20 cellular contexts compared by ENCODE assay signal in the genomic region with DNA sequence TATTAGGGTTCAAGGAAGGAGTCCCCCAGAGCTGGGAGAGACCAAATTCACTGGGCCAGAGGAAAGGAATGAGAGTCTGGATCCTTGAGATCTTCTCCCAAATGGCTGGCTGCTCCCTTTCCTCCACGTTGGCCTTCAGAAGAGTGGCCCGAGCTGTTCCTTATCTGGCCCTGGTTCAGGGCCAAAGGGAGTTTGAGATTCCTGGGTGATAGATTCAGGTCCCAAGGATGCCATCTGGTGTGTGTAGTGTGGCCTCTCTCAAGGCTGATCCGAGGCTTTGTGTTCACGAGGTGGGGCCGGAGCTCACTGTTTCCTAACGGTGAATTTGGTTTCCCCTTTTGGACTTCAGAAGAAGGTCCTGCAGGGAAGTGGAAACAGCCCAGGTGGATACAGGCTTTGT. TPM values are rescaled to one million over a fixed set of nuclear protein-coding genes. Genes with fewer than 3 reads are reported as not detected.
DNase-seq lines count a peak whose midpoint lies in the region; ATAC-seq and TF ChIP-seq lines count a peak whose summit lies in the region.
"Had no signal": no experiment of that assay in that cellular context is flagged by ENCODE, and none has a peak within 500 bp of the region (broad histone marks: within the 10 kb centered on the region; RNA-seq: fewer than 3 reads in every experiment).

No MANE protein-coding gene starts in this region.

- no peak overlapping the region for H3K4me3 ChIP-seq in BLaER1 treated with 17β-estradiol and CSF1 and Interleukin-3, amounts not matched to agents 10 nM and 100 nM
- H3K4me3 ChIP-seq in Caco-2 (ENCODE audit: low read depth, low read length) (no peak overlapping the region), osteoblast (ENCODE audit: insufficient read depth, low read length) (no peak overlapping the region), heart left ventricle (no peak overlapping the region)

- no peaks in the 10 kb centered on the region; a peak in 1 of 22 replicates for H4K20me1 ChIP-seq in BLaER1 treated with 17β-estradiol and CSF1 and Interleukin-3, amounts not matched to agents 10 nM and 100 nM
- H4K20me1 ChIP-seq in osteoblast (ENCODE audit: insufficient read depth, low read length), result no peaks in the 10 kb centered on the region

- POLR2A ChIA-PET in Caco-2 (lab: Charles Lee), result no interaction called here

- peak overlapping the region; percentile 55 for H3K27ac Mint-ChIP-seq in Caco-2 (ENCODE audit: unreplicated experiment)
- H3K27ac Mint-ChIP-seq: CD4-positive, alpha-beta T cell had no signal

- no peak overlapping the region for H3K4me3 Mint-ChIP-seq in Caco-2 (ENCODE audit: unreplicated experiment)
- no peak overlapping the region for H3K4me3 Mint-ChIP-seq in activated T-cell treated with anti-CD3 and anti-CD28 coated beads, Interleukin-2, amount 50 U/mL, for 4 hours
- H3K4me3 Mint-ChIP-seq: CD4-positive, alpha-beta T cell; H9; IgD-negative memory B cell had no signal

- CTCF ChIA-PET in Caco-2 (lab: Charles Lee), result interaction anchor here (0.8 kb wide), 1 partner anchor 102 kb away, joined by 3 read pairs; no protein-coding TSS in a partner anchor

- no peaks in the 10 kb centered on the region; a peak in 1 of 22 replicates for H3K9me3 ChIP-seq in BLaER1 treated with 17β-estradiol and CSF1 and Interleukin-3, amounts not matched to agents 10 nM and 100 nM (replicated peaks in 1 of 11)
- no peaks in the 10 kb centered on the region for H3K9me3 ChIP-seq in Caco-2
- H3K9me3 ChIP-seq in osteoblast (ENCODE audit: low read depth, low read length), result no peaks in the 10 kb centered on the region
- no peaks in the 10 kb centered on the region for H3K9me3 ChIP-seq in heart left ventricle
- H3K9me3 ChIP-seq: BE2C had no signal

- no peaks in the 10 kb centered on the region for H3K9me3 Mint-ChIP-seq in Caco-2 (ENCODE audit: unreplicated experiment)
- no peaks in the 10 kb centered on the region for H3K9me3 Mint-ChIP-seq in activated T-cell treated with anti-CD3 and anti-CD28 coated beads, Interleukin-2, amount 50 U/mL, for 4 hours
- H3K9me3 Mint-ChIP-seq: CD4-positive, alpha-beta T cell; H9; IgD-negative memory B cell had no signal

- peaks cover 51% of the 10 kb centered on the region for H3K36me3 Mint-ChIP-seq in Caco-2 (ENCODE audit: insufficient read depth, unreplicated experiment)
- no peaks in the 10 kb centered on the region for H3K36me3 Mint-ChIP-seq in activated T-cell treated with anti-CD3 and anti-CD28 coated beads, Interleukin-2, amount 50 U/mL, for 4 hours (ENCODE audit: insufficient read depth)
- H3K36me3 Mint-ChIP-seq: IgD-negative memory B cell had no signal

- H3K4me1 ChIP-seq in BLaER1 treated with 17β-estradiol and CSF1 and Interleukin-3, amounts not matched to agents 10 nM and 100 nM, result peaks cover 22 to 93% (median 79%) of the 10 kb centered on the region in 10 experiments
- H3K4me1 ChIP-seq in Caco-2 (no peaks in the 10 kb centered on the region), osteoblast (ENCODE audit: insufficient read depth, low read length) (no peaks in the 10 kb centered on the region), heart left ventricle (peaks cover 0 to 11% (median 0%) of the 10 kb centered on the region in 12 donors)
- H3K4me1 ChIP-seq: BE2C had no signal

- intact Hi-C loops in Caco-2 (cut with micrococcal nuclease; ENCODE audit: unreplicated experiment) (no loop called here), heart left ventricle (cut with DNase I) (no loop called here)

- H3K27ac ChIP-seq in BLaER1 treated with 17β-estradiol and CSF1 and Interleukin-3, amounts not matched to agents 10 nM and 100 nM, result no peak overlapping the region; a peak in 1 of 22 replicates
- no peak overlapping the region for H3K27ac ChIP-seq in osteoblast (ENCODE audit: low read depth, low read length)
- no peak overlapping the region for H3K27ac ChIP-seq in heart left ventricle
- H3K27ac ChIP-seq: C4-2B had no signal

- peak overlapping the region in 7 of 11 experiments; percentile 82 to 96 (median 90); a peak in 12 of 22 replicates for H3K4me2 ChIP-seq in BLaER1 treated with 17β-estradiol and CSF1 and Interleukin-3, amounts not matched to agents 10 nM and 100 nM
- no peak overlapping the region for H3K4me2 ChIP-seq in osteoblast (ENCODE audit: insufficient read depth, low read length)

- no peaks in the 10 kb centered on the region for H3K36me3 ChIP-seq in BLaER1 treated with 17β-estradiol and CSF1 and Interleukin-3, amounts not matched to agents 10 nM and 100 nM
- H3K36me3 ChIP-seq in Caco-2 (ENCODE audit: control insufficient read depth, insufficient read depth, low read length) (peaks cover 3% of the 10 kb centered on the region; the same call in 1 of the 2 replicates), osteoblast (ENCODE audit: insufficient read depth, low read length) (no peaks in the 10 kb centered on the region), heart left ventricle (no peaks in the 10 kb centered on the region)
- H3K36me3 ChIP-seq: BE2C had no signal

- TF ChIP-seq CTCF in Caco-2 (IDR thresholded peaks at IDR 0.05; ENCODE audit: insufficient read depth in 1 of 2, low read depth in 1 of 2, low read length in 1 of 2, severe bottlenecking in 1 of 2, unreplicated experiment in 1 of 2), result no peak
- TF ChIP-seq CTCF in osteoblast (IDR thresholded peaks at IDR 0.05; ENCODE audit: extremely low read depth, low read depth, low read length), result no peak
- no peak for TF ChIP-seq CTCF in heart left ventricle (IDR thresholded peaks at IDR 0.05)

- H2AFZ ChIP-seq in osteoblast (ENCODE audit: low read length), result no peak overlapping the region

- H3K9ac ChIP-seq in BLaER1 treated with 17β-estradiol and CSF1 and Interleukin-3, amounts not matched to agents 10 nM and 100 nM, result no peak overlapping the region

- DNase-seq in Caco-2, result no peak
- peak; percentile 72 for DNase-seq in cerebellar cortex (ENCODE audit: low spot score)
- peak; percentile 29 for DNase-seq in osteoblast (ENCODE audit: insufficient read length, low spot score, missing footprints)
- no peak for DNase-seq in heart left ventricle
- DNase-seq in activated T-cell treated with anti-CD3 and anti-CD28 coated beads, Interleukin-2, amount 50 U/mL, for 4 hours, result no peak
- DNase-seq: ACHN; BE2C; CD4-positive, alpha-beta T cell; DMS153; DMS79; GF-D8; GOT3; H9; KBM-7 had no signal

- no peaks in the 10 kb centered on the region for H3K4me1 Mint-ChIP-seq in Caco-2 (ENCODE audit: low read depth, unreplicated experiment)
- no peaks in the 10 kb centered on the region for H3K4me1 Mint-ChIP-seq in activated T-cell treated with anti-CD3 and anti-CD28 coated beads, Interleukin-2, amount 50 U/mL, for 4 hours (ENCODE audit: low read depth)
- H3K4me1 Mint-ChIP-seq: IgD-negative memory B cell had no signal

- ATAC-seq in GM18511 (IDR thresholded peaks at IDR 0.05; ENCODE audit: unreplicated experiment) (no peak), heart left ventricle (no peak)
- ATAC-seq in activated T-cell treated with anti-CD3 and anti-CD28 coated beads, Interleukin-2, amount 50 U/mL, for 4 hours, result no peak
- ATAC-seq: HepG2 had no signal

- peaks cover 0 to 16% (median 0%) of the 10 kb centered on the region in 11 experiments; a peak in 5 of 22 replicates for H3K27me3 ChIP-seq in BLaER1 treated with 17β-estradiol and CSF1 and Interleukin-3, amounts not matched to agents 10 nM and 100 nM
- no peaks in the 10 kb centered on the region for H3K27me3 ChIP-seq in Caco-2 (replicated peaks; ENCODE audit: control insufficient read depth, insufficient read depth, low read length)
- peaks cover 28% of the 10 kb centered on the region for H3K27me3 ChIP-seq in osteoblast (ENCODE audit: insufficient read depth, low read length)
- H3K27me3 ChIP-seq in heart left ventricle, result peaks cover 0 to 3% (median 0%) of the 10 kb centered on the region in 9 donors
- H3K27me3 ChIP-seq: BE2C had no signal

- no peaks in the 10 kb centered on the region for H3K79me2 ChIP-seq in osteoblast (ENCODE audit: insufficient read depth, low read length)

- BruUV-seq in Caco-2 (replicated peaks; lab: Mats Ljungman, UMichigan), result no TSS peak

- 72 to 90% (median 77%) methylated on average over 5 to 6 of the region's 6 CpGs for WGBS in heart left ventricle, 4 donors

- TF ChIP-seq POLR2A in heart left ventricle (IDR thresholded peaks at IDR 0.05), result no peak

- peaks cover 5% of the 10 kb centered on the region for H3K27me3 Mint-ChIP-seq in Caco-2 (ENCODE audit: insufficient read depth, unreplicated experiment)
- peaks cover 10% of the 10 kb centered on the region for H3K27me3 Mint-ChIP-seq in activated T-cell treated with anti-CD3 and anti-CD28 coated beads, Interleukin-2, amount 50 U/mL, for 4 hours (ENCODE audit: low read depth)

RNA-seq across cellular contexts. Expression of a gene that starts 17.4 kb away (rescaled TPM):
- total RNA-seq in Caco-2 (2022) (0.09 TPM in 1 of 2 replicates, not detected in the other), osteoblast (not detected in 2 replicates), heart left ventricle (1 to 10 TPM; 1.3 to 9.6 (median 3.6) TPM)
- polyA plus RNA-seq in heart left ventricle, result 1 to 10 TPM in 1 of 2 donors, under 1 TPM in 1; 0.69 to 7.5 TPM
- total RNA-seq in activated T-cell treated with anti-CD3 and anti-CD28 coated beads, Interleukin-2, amount 50 U/mL, for 4 hours, result not detected
- total RNA-seq: CD4-positive, alpha-beta T cell; Daoy; HepG2 had no signal
- polyA plus RNA-seq: HepG2, IgD-negative memory B cell had no signal

RNA-seq across cellular contexts. Expression of a gene that starts 50.2 kb away (rescaled TPM):
- 101 and 113 TPM in 2 replicates for total RNA-seq in Caco-2 (2022)
- not detected in 2 replicates for total RNA-seq in osteoblast
- under 1 TPM in 1 of 9 donors, not detected in 8; 0.16 TPM for total RNA-seq in heart left ventricle
- under 1 TPM; 0.06 to 0.23 TPM for polyA plus RNA-seq in heart left ventricle
- not detected for total RNA-seq in activated T-cell treated with anti-CD3 and anti-CD28 coated beads, Interleukin-2, amount 50 U/mL, for 4 hours
- total RNA-seq: CD4-positive, alpha-beta T cell; Daoy; HepG2 had no signal
- polyA plus RNA-seq: HepG2, IgD-negative memory B cell had no signal

RNA-seq across cellular contexts. Expression of a gene that starts 53.0 kb away (rescaled TPM):
- total RNA-seq in Caco-2 (2022) (0.95 and 2.5 TPM in 2 replicates), osteoblast (not detected in 2 replicates), heart left ventricle (not detected)
- not detected for polyA plus RNA-seq in heart left ventricle
- total RNA-seq in activated T-cell treated with anti-CD3 and anti-CD28 coated beads, Interleukin-2, amount 50 U/mL, for 4 hours, result not detected
- total RNA-seq: CD4-positive, alpha-beta T cell; Daoy; HepG2 had no signal
- polyA plus RNA-seq: HepG2, IgD-negative memory B cell had no signal

Comparison
In these comparisons a context has a peak if more than half of its experiments do, and no peak if none do; other contexts are left out.
1. DNase-seq: peak in cerebellar cortex (single experiment) and osteoblast (single experiment); none in Caco-2 (0 of 2), heart left ventricle (0 of 5) and activated T-cell treated with anti-CD3 and anti-CD28 coated beads, Interleukin-2, amount 50 U/mL, for 4 hours (single experiment).
2. RNA of a gene that starts 50.2 kb away (total RNA-seq): 101 to 113 TPM in Caco-2; not detected in activated T-cell treated with anti-CD3 and anti-CD28 coated beads, Interleukin-2, amount 50 U/mL, for 4 hours, 0.16 TPM in heart left ventricle and not detected in osteoblast; every median in the first group is over 10 times any median in the second.